In the genomic region with DNA sequence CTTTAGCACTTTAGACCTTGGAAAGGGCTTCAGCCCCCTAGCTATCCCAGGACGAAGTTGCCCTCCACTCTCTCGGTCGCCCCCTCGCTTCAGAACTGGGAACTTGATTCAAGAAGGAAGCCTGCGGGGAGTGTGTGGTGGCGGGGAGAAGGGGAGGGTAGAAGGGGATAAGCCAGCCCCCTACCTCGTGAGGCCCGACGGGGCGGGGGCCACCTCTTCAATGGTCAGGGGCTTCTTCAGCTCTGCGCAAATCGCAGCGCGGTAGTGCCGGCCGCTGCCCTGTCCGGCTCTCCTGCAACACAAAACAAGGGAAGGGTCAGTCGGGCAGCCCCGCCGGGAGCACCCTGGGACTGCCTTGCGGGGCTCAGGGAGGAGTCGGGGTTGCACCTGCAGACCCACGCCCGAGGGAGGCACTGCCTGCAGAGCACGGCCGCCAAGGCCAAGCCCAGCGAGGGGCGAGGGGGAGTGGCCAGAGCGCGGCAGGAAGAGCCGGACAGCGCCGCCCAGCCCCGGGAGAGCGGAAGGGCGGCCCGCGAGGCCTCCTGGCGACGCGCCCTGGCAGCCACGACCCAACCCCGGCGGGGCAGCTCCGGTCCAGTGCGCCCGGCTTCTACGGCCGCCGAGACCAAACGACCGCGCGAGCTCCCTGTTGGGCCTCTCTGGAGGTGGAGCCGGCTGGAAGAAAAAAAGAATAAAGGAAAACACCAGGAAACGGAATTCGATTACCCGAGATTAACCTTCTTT, we compare ENCODE assay signal across 8 cellular contexts. TPM values are rescaled to one million over a fixed set of nuclear protein-coding genes. Genes with fewer than 3 reads are reported as not detected.
DNase-seq lines count a peak whose midpoint lies in the region; ATAC-seq, FAIRE-seq and TF ChIP-seq lines count a peak whose summit lies in the region.

No MANE protein-coding gene starts in this region.

- peaks cover 0 to 28% (median 15%) of the 10 kb centered on the region in 6 donors for H3K4me1 ChIP-seq in spleen

- peak overlapping the region; percentile 54 to 86 (median 70) for H3K4me3 ChIP-seq in dorsolateral prefrontal cortex
- H3K4me3 ChIP-seq in spleen, result peak overlapping the region; percentile 40 to 75 (median 57)

- no peak for TF ChIP-seq POLR2A in spleen (IDR thresholded peaks at IDR 0.05)
- TF ChIP-seq POLR2A in GM12891 (IDR thresholded peaks at IDR 0.05; ENCODE audit: low read depth, low read length), result no peak

- no peaks in the 10 kb centered on the region for H3K27me3 ChIP-seq in dorsolateral prefrontal cortex
- H3K27me3 ChIP-seq in layer of hippocampus (ENCODE audit: control insufficient read depth, insufficient read depth, low read length), result no peaks in the 10 kb centered on the region
- peaks cover 0 to 18% (median 0%) of the 10 kb centered on the region in 7 donors for H3K27me3 ChIP-seq in spleen (replicated peaks in 1 of 7)

- WGBS in spleen, 5 donors, result 3 to 7% (median 6%) methylated on average over 32 to 58 of the region's 58 CpGs

- no peak for FAIRE-seq in GM12891 (lab: Jason Lieb, UNC)

- no peak for ATAC-seq in HG03108 (IDR thresholded peaks at IDR 0.05; ENCODE audit: unreplicated experiment)
- ATAC-seq in HG02870 (IDR thresholded peaks at IDR 0.05; ENCODE audit: unreplicated experiment), result no peak

- no peaks in the 10 kb centered on the region for H3K36me3 ChIP-seq in spleen

- peaks cover 0 to 9% (median 0%) of the 10 kb centered on the region in 8 donors for H3K9me3 ChIP-seq in spleen

- H3K27ac ChIP-seq in dorsolateral prefrontal cortex, result peak overlapping the region in 57 of 59 donors; percentile 19 to 93 (median 79)
- peak overlapping the region; percentile 65 for H3K27ac ChIP-seq in layer of hippocampus (ENCODE audit: low read depth, low read length)
- peak overlapping the region; percentile 50 to 84 (median 71) for H3K27ac ChIP-seq in spleen

- DNase-seq in Daoy (ENCODE audit: low read depth) (peak; percentile 79), NCI-H1092 treated with DMSO at 0.1 percent for 48 hours (lab: John Stamatoyannopoulos, UW) (peak; percentile 75), dorsolateral prefrontal cortex (peak in 9 of 10 donors; percentile 15 to 81 (median 62)), spleen (peak; percentile 92), GM12891 (ENCODE audit: insufficient read length, low spot score) (no peak)

- intact Hi-C loops in dorsolateral prefrontal cortex (cut with DNase I), result loop anchor here (5.0 to 10.0 kb wide), 2 partner anchors 55 to 57 kb away; a partner anchor contains a TSS
- intact Hi-C loops in spleen (cut with DNase I; ENCODE audit: low total_unique reads), result no loop called here

- peak in 51 of 56 donors; percentile 7 to 69 (median 48) for TF ChIP-seq CTCF in dorsolateral prefrontal cortex (IDR thresholded peaks at IDR 0.05 in 54 of 56, conservative IDR thresholded peaks at IDR 0.05 in 2 of 56; ENCODE audit: low read depth in 1 of 56, partially characterized antibody in 56 of 56)
- TF ChIP-seq CTCF in spleen (IDR thresholded peaks at IDR 0.05 in 8 of 11, conservative IDR thresholded peaks at IDR 0.05 in 3 of 11), result peak in 9 of 11 experiments; percentile 20 to 67 (median 49)

TF ChIP-seq in GM12891, 5 proteins besides CTCF, POLR2A, EP300 and RAD21:
- no peak for TF ChIP-seq TAF1 (IDR thresholded peaks at IDR 0.05; ENCODE audit: low read depth, low read length)
- TF ChIP-seq SPI1 (IDR thresholded peaks at IDR 0.05; ENCODE audit: low read depth, low read length), result no peak
- no peak for TF ChIP-seq POU2F2 (IDR thresholded peaks at IDR 0.05; ENCODE audit: low read depth, low read length)
- no peak for TF ChIP-seq POLR2AphosphoS5 (IDR thresholded peaks at IDR 0.05; ENCODE audit: low read depth, low read length)
- TF ChIP-seq PAX5 (IDR thresholded peaks at IDR 0.05; ENCODE audit: insufficient read depth, low read length, severe bottlenecking), result no peak

RNA-seq across cellular contexts. Expression of a gene that starts 56.2 kb away (rescaled TPM):
- total RNA-seq in Daoy (2014; rRNA removed; shearing (Covaris generic)), result 6.2 and 12.2 TPM in 2 replicates
- total RNA-seq in dorsolateral prefrontal cortex (10 to 100 TPM; 32.2 to 88.3 (median 63.5) TPM), spleen (10 to 100 TPM in 6 of 7 donors, 1 to 10 TPM in 1; 9.1 to 24.4 (median 15.9) TPM)
- polyA plus RNA-seq in spleen, result 1 to 10 TPM in 1 of 3 donors, under 1 TPM in 2; 0.42 to 1.4 (median 0.50) TPM
- polyA plus RNA-seq in GM12891 (2012; ENCODE audit: low read depth, missing spikeins), result 0.30 TPM
